ENCODE assay signal across 1 cellular context in the genomic region with DNA sequence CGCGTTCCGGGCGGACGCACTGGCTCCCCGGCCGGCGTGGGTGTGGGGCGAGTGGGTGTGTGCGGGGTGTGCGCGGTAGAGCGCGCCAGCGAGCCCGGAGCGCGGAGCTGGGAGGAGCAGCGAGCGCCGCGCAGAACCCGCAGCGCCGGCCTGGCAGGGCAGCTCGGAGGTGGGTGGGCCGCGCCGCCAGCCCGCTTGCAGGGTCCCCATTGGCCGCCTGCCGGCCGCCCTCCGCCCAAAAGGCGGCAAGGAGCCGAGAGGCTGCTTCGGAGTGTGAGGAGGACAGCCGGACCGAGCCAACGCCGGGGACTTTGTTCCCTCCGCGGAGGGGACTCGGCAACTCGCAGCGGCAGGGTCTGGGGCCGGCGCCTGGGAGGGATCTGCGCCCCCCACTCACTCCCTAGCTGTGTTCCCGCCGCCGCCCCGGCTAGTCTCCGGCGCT.
TF ChIP-seq lines count a peak whose summit lies in the region.

A gene (plus strand): TSS at position 264 of the 442 bp plus-strand sequence. CDS start 1,211 bp downstream, outside the sequence.

TF ChIP-seq in HepG2, 621 proteins besides CTCF, POLR2A, EP300 and RAD21 (continued from another document and continues in another):
- TF ChIP-seq SIN3A (IDR thresholded peaks at IDR 0.05; ENCODE audit: borderline replicate concordance, low read depth, low read length): peak; percentile 41; the same call in 1 of the 2 replicates
- TF ChIP-seq KAT7 (CRISPR knock-in tag; IDR thresholded peaks at IDR 0.05; ENCODE audit: borderline replicate concordance): no peak; the same call in 1 of the 2 replicates
- TF ChIP-seq ZSCAN31 (CRISPR knock-in tag; IDR thresholded peaks at IDR 0.05; ENCODE audit: low read depth): peak; percentile 45; the same call in 1 of the 2 replicates
- TF ChIP-seq RBFOX2 (IDR thresholded peaks at IDR 0.05; ENCODE audit: low read depth, low read length): peak; percentile 67
- peak; percentile 57 for TF ChIP-seq GATAD2A (CRISPR knock-in tag; IDR thresholded peaks at IDR 0.05)
- no peak for TF ChIP-seq REXO4 (CRISPR knock-in tag; IDR thresholded peaks at IDR 0.05; ENCODE audit: borderline replicate concordance)
- TF ChIP-seq, protein P1, sequence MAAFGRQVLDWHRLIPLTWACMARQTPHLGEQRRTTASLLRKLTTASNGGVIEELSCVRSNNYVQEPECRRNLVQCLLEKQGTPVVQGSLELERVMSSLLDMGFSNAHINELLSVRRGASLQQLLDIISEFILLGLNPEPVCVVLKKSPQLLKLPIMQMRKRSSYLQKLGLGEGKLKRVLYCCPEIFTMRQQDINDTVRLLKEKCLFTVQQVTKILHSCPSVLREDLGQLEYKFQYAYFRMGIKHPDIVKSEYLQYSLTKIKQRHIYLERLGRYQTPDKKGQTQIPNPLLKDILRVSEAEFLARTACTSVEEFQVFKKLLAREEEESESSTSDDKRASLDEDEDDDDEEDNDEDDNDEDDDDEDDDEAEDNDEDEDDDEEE (CRISPR knock-in tag; IDR thresholded peaks at IDR 0.05): 0 out of 2 replicates have a peak, but pooled peaks have one; percentile 29
- TF ChIP-seq CEBPG (CRISPR knock-in tag; IDR thresholded peaks at IDR 0.05): no peak
- peak; percentile 25 for TF ChIP-seq SRSF1 (optimal IDR thresholded peaks at IDR 0.05; ENCODE audit: low read depth, low read length)
- no peak for TF ChIP-seq FOXA1 (IDR thresholded peaks at IDR 0.05)
- peak; percentile 4; the same call in 1 of the 2 replicates for TF ChIP-seq FOXA1 (CRISPR knock-in tag; IDR thresholded peaks at IDR 0.05)
- TF ChIP-seq SMC3 (IDR thresholded peaks at IDR 0.05; ENCODE audit: low read length): no peak
- 0 out of 2 replicates have a peak, but pooled peaks have one; percentile 44 for TF ChIP-seq ESRRA (CRISPR knock-in tag; IDR thresholded peaks at IDR 0.05; ENCODE audit: low read depth)
- TF ChIP-seq FOXA3 (CRISPR knock-in tag; IDR thresholded peaks at IDR 0.05): no peak
- TF ChIP-seq, protein P2, sequence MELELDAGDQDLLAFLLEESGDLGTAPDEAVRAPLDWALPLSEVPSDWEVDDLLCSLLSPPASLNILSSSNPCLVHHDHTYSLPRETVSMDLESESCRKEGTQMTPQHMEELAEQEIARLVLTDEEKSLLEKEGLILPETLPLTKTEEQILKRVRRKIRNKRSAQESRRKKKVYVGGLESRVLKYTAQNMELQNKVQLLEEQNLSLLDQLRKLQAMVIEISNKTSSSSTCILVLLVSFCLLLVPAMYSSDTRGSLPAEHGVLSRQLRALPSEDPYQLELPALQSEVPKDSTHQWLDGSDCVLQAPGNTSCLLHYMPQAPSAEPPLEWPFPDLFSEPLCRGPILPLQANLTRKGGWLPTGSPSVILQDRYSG (CRISPR knock-in tag; IDR thresholded peaks at IDR 0.05): peak; percentile 16; the same call in 1 of the 2 replicates
- TF ChIP-seq RFX5 (IDR thresholded peaks at IDR 0.05; ENCODE audit: low read depth, low read length): no peak
- TF ChIP-seq, protein P3, sequence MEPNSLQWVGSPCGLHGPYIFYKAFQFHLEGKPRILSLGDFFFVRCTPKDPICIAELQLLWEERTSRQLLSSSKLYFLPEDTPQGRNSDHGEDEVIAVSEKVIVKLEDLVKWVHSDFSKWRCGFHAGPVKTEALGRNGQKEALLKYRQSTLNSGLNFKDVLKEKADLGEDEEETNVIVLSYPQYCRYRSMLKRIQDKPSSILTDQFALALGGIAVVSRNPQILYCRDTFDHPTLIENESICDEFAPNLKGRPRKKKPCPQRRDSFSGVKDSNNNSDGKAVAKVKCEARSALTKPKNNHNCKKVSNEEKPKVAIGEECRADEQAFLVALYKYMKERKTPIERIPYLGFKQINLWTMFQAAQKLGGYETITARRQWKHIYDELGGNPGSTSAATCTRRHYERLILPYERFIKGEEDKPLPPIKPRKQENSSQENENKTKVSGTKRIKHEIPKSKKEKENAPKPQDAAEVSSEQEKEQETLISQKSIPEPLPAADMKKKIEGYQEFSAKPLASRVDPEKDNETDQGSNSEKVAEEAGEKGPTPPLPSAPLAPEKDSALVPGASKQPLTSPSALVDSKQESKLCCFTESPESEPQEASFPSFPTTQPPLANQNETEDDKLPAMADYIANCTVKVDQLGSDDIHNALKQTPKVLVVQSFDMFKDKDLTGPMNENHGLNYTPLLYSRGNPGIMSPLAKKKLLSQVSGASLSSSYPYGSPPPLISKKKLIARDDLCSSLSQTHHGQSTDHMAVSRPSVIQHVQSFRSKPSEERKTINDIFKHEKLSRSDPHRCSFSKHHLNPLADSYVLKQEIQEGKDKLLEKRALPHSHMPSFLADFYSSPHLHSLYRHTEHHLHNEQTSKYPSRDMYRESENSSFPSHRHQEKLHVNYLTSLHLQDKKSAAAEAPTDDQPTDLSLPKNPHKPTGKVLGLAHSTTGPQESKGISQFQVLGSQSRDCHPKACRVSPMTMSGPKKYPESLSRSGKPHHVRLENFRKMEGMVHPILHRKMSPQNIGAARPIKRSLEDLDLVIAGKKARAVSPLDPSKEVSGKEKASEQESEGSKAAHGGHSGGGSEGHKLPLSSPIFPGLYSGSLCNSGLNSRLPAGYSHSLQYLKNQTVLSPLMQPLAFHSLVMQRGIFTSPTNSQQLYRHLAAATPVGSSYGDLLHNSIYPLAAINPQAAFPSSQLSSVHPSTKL (CRISPR knock-in tag; IDR thresholded peaks at IDR 0.05): peak; percentile 37; the same call in 1 of the 2 replicates
- TF ChIP-seq ZNF83 (CRISPR knock-in tag; IDR thresholded peaks at IDR 0.05; ENCODE audit: borderline replicate concordance): no peak
- 0 out of 2 replicates have a peak, but pooled peaks have one; percentile 43 for TF ChIP-seq SMYD3 (CRISPR knock-in tag; IDR thresholded peaks at IDR 0.05)
- TF ChIP-seq ZSCAN21 (CRISPR knock-in tag; IDR thresholded peaks at IDR 0.05; ENCODE audit: borderline replicate concordance): 0 out of 2 replicates have a peak, but pooled peaks have one; percentile 11
- TF ChIP-seq ZC3H4 (CRISPR knock-in tag; IDR thresholded peaks at IDR 0.05; ENCODE audit: borderline replicate concordance): no peak
- TF ChIP-seq, protein P4, sequence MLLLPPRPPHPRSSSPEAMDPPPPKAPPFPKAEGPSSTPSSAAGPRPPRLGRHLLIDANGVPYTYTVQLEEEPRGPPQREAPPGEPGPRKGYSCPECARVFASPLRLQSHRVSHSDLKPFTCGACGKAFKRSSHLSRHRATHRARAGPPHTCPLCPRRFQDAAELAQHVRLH (CRISPR knock-in tag; IDR thresholded peaks at IDR 0.05; ENCODE audit: borderline replicate concordance, low read depth): peak; percentile 21; the same call in 1 of the 2 replicates
- TF ChIP-seq ZNF589 (CRISPR knock-in tag; conservative IDR thresholded peaks at IDR 0.05): 0 out of 2 replicates have a peak, but pooled peaks have one; percentile 30
- TF ChIP-seq, protein P5, sequence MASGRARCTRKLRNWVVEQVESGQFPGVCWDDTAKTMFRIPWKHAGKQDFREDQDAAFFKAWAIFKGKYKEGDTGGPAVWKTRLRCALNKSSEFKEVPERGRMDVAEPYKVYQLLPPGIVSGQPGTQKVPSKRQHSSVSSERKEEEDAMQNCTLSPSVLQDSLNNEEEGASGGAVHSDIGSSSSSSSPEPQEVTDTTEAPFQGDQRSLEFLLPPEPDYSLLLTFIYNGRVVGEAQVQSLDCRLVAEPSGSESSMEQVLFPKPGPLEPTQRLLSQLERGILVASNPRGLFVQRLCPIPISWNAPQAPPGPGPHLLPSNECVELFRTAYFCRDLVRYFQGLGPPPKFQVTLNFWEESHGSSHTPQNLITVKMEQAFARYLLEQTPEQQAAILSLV (CRISPR knock-in tag; IDR thresholded peaks at IDR 0.05; ENCODE audit: borderline replicate concordance): peak; percentile 63; the same call in 1 of the 2 replicates
- peak; percentile 65; the same call in 1 of the 2 replicates for TF ChIP-seq ZBTB7A (CRISPR knock-in tag; IDR thresholded peaks at IDR 0.05)
- TF ChIP-seq HNRNPK (IDR thresholded peaks at IDR 0.05; ENCODE audit: low read depth, low read length, poor library complexity, severe bottlenecking): no peak
- TF ChIP-seq SPEN (CRISPR knock-in tag; IDR thresholded peaks at IDR 0.05; ENCODE audit: low read depth): peak; percentile 65
- TF ChIP-seq NCOA2 (CRISPR knock-in tag; IDR thresholded peaks at IDR 0.05): peak; percentile 9; the same call in 1 of the 2 replicates
- TF ChIP-seq ZIK1 (CRISPR knock-in tag; IDR thresholded peaks at IDR 0.05; ENCODE audit: borderline replicate concordance, low read depth): 0 out of 2 replicates have a peak, but pooled peaks have one; percentile 6
- TF ChIP-seq ZNF329 (CRISPR knock-in tag; IDR thresholded peaks at IDR 0.05; ENCODE audit: low read depth): 0 out of 2 replicates have a peak, but pooled peaks have one; percentile 34
- TF ChIP-seq GABPA (IDR thresholded peaks at IDR 0.05; ENCODE audit: low read depth, low read length): no peak
- TF ChIP-seq GABPA (CRISPR knock-in tag; IDR thresholded peaks at IDR 0.05; ENCODE audit: low read depth): no peak
- 0 out of 2 replicates have a peak, but pooled peaks have one; percentile 16 for TF ChIP-seq ZNF792 (CRISPR knock-in tag; IDR thresholded peaks at IDR 0.05)
- TF ChIP-seq, protein P6, sequence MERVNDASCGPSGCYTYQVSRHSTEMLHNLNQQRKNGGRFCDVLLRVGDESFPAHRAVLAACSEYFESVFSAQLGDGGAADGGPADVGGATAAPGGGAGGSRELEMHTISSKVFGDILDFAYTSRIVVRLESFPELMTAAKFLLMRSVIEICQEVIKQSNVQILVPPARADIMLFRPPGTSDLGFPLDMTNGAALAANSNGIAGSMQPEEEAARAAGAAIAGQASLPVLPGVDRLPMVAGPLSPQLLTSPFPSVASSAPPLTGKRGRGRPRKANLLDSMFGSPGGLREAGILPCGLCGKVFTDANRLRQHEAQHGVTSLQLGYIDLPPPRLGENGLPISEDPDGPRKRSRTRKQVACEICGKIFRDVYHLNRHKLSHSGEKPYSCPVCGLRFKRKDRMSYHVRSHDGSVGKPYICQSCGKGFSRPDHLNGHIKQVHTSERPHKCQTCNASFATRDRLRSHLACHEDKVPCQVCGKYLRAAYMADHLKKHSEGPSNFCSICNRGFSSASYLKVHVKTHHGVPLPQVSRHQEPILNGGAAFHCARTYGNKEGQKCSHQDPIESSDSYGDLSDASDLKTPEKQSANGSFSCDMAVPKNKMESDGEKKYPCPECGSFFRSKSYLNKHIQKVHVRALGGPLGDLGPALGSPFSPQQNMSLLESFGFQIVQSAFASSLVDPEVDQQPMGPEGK (CRISPR knock-in tag; IDR thresholded peaks at IDR 0.05): peak; percentile 50; the same call in 1 of the 2 replicates
- TF ChIP-seq ZNF749 (CRISPR knock-in tag; IDR thresholded peaks at IDR 0.05; ENCODE audit: borderline replicate concordance): 0 out of 2 replicates have a peak, but pooled peaks have one; percentile 73
- TF ChIP-seq, protein P7, sequence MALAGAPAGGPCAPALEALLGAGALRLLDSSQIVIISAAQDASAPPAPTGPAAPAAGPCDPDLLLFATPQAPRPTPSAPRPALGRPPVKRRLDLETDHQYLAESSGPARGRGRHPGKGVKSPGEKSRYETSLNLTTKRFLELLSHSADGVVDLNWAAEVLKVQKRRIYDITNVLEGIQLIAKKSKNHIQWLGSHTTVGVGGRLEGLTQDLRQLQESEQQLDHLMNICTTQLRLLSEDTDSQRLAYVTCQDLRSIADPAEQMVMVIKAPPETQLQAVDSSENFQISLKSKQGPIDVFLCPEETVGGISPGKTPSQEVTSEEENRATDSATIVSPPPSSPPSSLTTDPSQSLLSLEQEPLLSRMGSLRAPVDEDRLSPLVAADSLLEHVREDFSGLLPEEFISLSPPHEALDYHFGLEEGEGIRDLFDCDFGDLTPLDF (CRISPR knock-in tag; IDR thresholded peaks at IDR 0.05): no peak; the same call in 1 of the 2 replicates
- peak; percentile 54; the same call in 1 of the 2 replicates for TF ChIP-seq RFXAP (CRISPR knock-in tag; IDR thresholded peaks at IDR 0.05; ENCODE audit: borderline replicate concordance)
- peak; percentile 75; the same call in 1 of the 2 replicates for TF ChIP-seq ZNF709 (CRISPR knock-in tag; IDR thresholded peaks at IDR 0.05)
- TF ChIP-seq SMAD1 (CRISPR knock-in tag; IDR thresholded peaks at IDR 0.05; ENCODE audit: borderline replicate concordance, low read depth): peak; percentile 57; the same call in 1 of the 2 replicates
- peak; percentile 45; the same call in 1 of the 2 replicates for TF ChIP-seq MED1 (CRISPR knock-in tag; IDR thresholded peaks at IDR 0.05)
- TF ChIP-seq NFE2 (CRISPR knock-in tag; IDR thresholded peaks at IDR 0.05): no peak
- peak; percentile 62 for TF ChIP-seq ZMYM4 (CRISPR knock-in tag; IDR thresholded peaks at IDR 0.05)
- TF ChIP-seq ZNF263 (CRISPR knock-in tag; IDR thresholded peaks at IDR 0.05): peak; percentile 67; the same call in 1 of the 2 replicates
- TF ChIP-seq POLR2G (IDR thresholded peaks at IDR 0.05; ENCODE audit: low read depth, low read length): peak; percentile 61; the same call in 1 of the 2 replicates
- no peak for TF ChIP-seq GATA4 (IDR thresholded peaks at IDR 0.05; ENCODE audit: borderline replicate concordance, low read depth)
- TF ChIP-seq ARNTL (CRISPR knock-in tag; IDR thresholded peaks at IDR 0.05): no peak
- TF ChIP-seq JDP2 (CRISPR knock-in tag; IDR thresholded peaks at IDR 0.05; ENCODE audit: borderline replicate concordance): no peak
- no peak for TF ChIP-seq ZNF672 (CRISPR knock-in tag; IDR thresholded peaks at IDR 0.05)
- TF ChIP-seq TGIF2 (CRISPR knock-in tag; IDR thresholded peaks at IDR 0.05): peak; percentile 66; the same call in 1 of the 2 replicates
- TF ChIP-seq WIZ (CRISPR knock-in tag; IDR thresholded peaks at IDR 0.05): no peak
- TF ChIP-seq ERF (CRISPR knock-in tag; IDR thresholded peaks at IDR 0.05): peak; percentile 13; the same call in 1 of the 2 replicates
- TF ChIP-seq CENPT (CRISPR knock-in tag; IDR thresholded peaks at IDR 0.05; ENCODE audit: low read depth): peak; percentile 18; the same call in 1 of the 2 replicates
- TF ChIP-seq ZBTB38 (CRISPR knock-in tag; IDR thresholded peaks at IDR 0.05): peak; percentile 33; the same call in 1 of the 2 replicates
- peak; percentile 87; the same call in 1 of the 2 replicates for TF ChIP-seq MTA1 (CRISPR knock-in tag; IDR thresholded peaks at IDR 0.05; ENCODE audit: borderline replicate concordance)
- TF ChIP-seq MAF1 (CRISPR knock-in tag; IDR thresholded peaks at IDR 0.05; ENCODE audit: borderline replicate concordance): 0 out of 2 replicates have a peak, but pooled peaks have one; percentile 37
- TF ChIP-seq ZSCAN22 (CRISPR knock-in tag; IDR thresholded peaks at IDR 0.05): peak; percentile 67; the same call in 1 of the 2 replicates
- no peak for TF ChIP-seq NONO (IDR thresholded peaks at IDR 0.05)
- no peak for TF ChIP-seq NONO (CRISPR knock-in tag; conservative IDR thresholded peaks at IDR 0.05)
- no peak for TF ChIP-seq NFE2L2 (IDR thresholded peaks at IDR 0.05; ENCODE audit: low read length)
- TF ChIP-seq, protein P8, sequence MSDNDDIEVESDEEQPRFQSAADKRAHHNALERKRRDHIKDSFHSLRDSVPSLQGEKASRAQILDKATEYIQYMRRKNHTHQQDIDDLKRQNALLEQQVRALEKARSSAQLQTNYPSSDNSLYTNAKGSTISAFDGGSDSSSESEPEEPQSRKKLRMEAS (IDR thresholded peaks at IDR 0.05): peak; percentile 66
- TF ChIP-seq, protein P9, sequence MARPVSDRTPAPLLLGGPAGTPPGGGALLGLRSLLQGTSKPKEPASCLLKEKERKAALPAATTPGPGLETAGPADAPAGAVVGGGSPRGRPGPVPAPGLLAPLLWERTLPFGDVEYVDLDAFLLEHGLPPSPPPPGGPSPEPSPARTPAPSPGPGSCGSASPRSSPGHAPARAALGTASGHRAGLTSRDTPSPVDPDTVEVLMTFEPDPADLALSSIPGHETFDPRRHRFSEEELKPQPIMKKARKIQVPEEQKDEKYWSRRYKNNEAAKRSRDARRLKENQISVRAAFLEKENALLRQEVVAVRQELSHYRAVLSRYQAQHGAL (CRISPR knock-in tag; IDR thresholded peaks at IDR 0.05; ENCODE audit: not compliant biosample characterization): no peak
- TF ChIP-seq KDM5A (IDR thresholded peaks at IDR 0.05; ENCODE audit: borderline replicate concordance, low read length): no peak
